19 cellular contexts compared by ENCODE assay signal in the genomic region with DNA sequence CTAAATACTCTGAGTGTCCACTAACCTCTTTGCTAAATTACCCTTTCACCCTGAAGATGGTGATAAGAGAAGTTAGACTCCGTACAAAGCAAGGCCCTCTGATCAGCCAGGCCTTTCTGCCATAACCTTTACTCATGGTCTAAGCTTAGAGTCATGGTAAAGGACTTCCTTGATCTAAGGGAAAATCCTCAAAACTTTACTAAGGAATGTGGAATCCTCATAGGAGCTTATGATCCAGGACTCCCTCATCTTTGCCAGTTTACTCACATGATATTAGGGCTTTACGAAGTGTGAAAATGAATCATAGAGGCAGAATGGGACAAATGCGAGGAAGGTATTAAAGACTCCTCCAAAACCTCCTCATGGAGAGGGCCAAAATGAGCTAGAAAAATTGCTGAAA. TPM values are rescaled to one million over a fixed set of nuclear protein-coding genes. Genes with fewer than 3 reads are reported as not detected.
A peak's percentile ranks its signal among the peaks of the same experiment; 100 is the strongest.
DNase-seq lines count a peak whose midpoint lies in the region; ATAC-seq and FAIRE-seq lines count a peak whose summit lies in the region.
"Had no signal": no experiment of that assay in that cellular context is flagged by ENCODE, and none has a peak within 500 bp of the region (broad histone marks: within the 10 kb centered on the region; RNA-seq: fewer than 3 reads in every experiment).

No MANE protein-coding gene starts in this region.

- H3K4me1 ChIP-seq in small intestine (ENCODE audit: control insufficient read depth in 2 of 2, insufficient read depth in 1 of 2, low read depth in 1 of 2, low read length in 1 of 2): no peaks in the 10 kb centered on the region

- H3K36me3 ChIP-seq in small intestine (ENCODE audit: control insufficient read depth in 2 of 2, insufficient read depth in 2 of 2, low read length in 2 of 2): no peaks in the 10 kb centered on the region

- H3K27me3 ChIP-seq in small intestine (ENCODE audit: control insufficient read depth in 2 of 2, insufficient read depth in 2 of 2, low read length in 2 of 2): no peaks in the 10 kb centered on the region

- H3K9me3 ChIP-seq in small intestine (ENCODE audit: control insufficient read depth, low read depth): no peaks in the 10 kb centered on the region

- no peak overlapping the region for H3K27ac ChIP-seq in small intestine (ENCODE audit: low read depth in 1 of 2, low read length in 1 of 2)
- H3K27ac ChIP-seq: 22Rv1 had no signal

- in situ Hi-C loops in ACHN (cut with HindIII; ENCODE audit: low pct_ligation_motif_present, low pct_unique_long_range_greater_than_20kb, low sequenced_read_pairs): no loop called here

- peak; percentile 79 for DNase-seq in ACHN
- DNase-seq in RCC 7860 (ENCODE audit: low spot score): peak; percentile 58
- peak; percentile 28 for DNase-seq in dedifferentiated amniotic fluid mesenchymal stem cell (ENCODE audit: extremely low spot score)
- peak; percentile 92 for DNase-seq in kidney tubule cell (ENCODE audit: low spot score)
- DNase-seq in small intestine: no peak
- no peak for DNase-seq in T-helper 1 cell
- DNase-seq: C1 segment of cervical spinal cord, DMS153, NCI-H146, NCI-H2107, NCI-H446, NCI-H748 treated with DMSO at 0.1 percent for 48 hours, PC-3 had no signal

- ATAC-seq in GM18907 (IDR thresholded peaks at IDR 0.05; ENCODE audit: unreplicated experiment): no peak
- no peak for ATAC-seq in GM18517 (IDR thresholded peaks at IDR 0.05; ENCODE audit: unreplicated experiment)
- ATAC-seq: GM23338, PC-3 had no signal

- peak; percentile 68 for FAIRE-seq in RCC 7860 (lab: Jason Lieb, UNC)
- no peak for FAIRE-seq in small intestine (lab: Jason Lieb, UNC)
- FAIRE-seq: GM12891, HTR-8/SVneo had no signal

- WGBS in small intestine, 3 donors: 62 to 94% (median 88%) methylated on average over 3 of the region's 3 CpGs

- no peak overlapping the region for H3K4me3 ChIP-seq in small intestine (ENCODE audit: low read depth in 1 of 2, low read length in 2 of 2)
- H3K4me3 ChIP-seq: GM23338 had no signal

RNA-seq across cellular contexts. Expression of a gene that starts 7.9 kb away (rescaled TPM):
- polyA plus RNA-seq in small intestine: 10 to 100 TPM; 11.2 to 75.1 (median 41.6) TPM

RNA-seq across cellular contexts. Expression of a gene that starts 46.5 kb away (rescaled TPM):
- polyA plus RNA-seq in small intestine: 1 to 10 TPM; 4.1 to 5.6 (median 5.3) TPM

Comparison
In these comparisons a context has a peak if more than half of its experiments do, and no peak if none do; other contexts are left out.
1. DNase-seq: peak in ACHN (single experiment), RCC 7860 (single experiment), dedifferentiated amniotic fluid mesenchymal stem cell (single experiment) and kidney tubule cell (single experiment); none in small intestine (single experiment) and T-helper 1 cell (0 of 5).